In genomic region chr4:147809171-147809570, GRCh38 we compare ENCODE assay signal across 14 cellular contexts.
"Had no signal": no experiment of that assay in that cellular context is flagged by ENCODE, and none has a peak within 500 bp of the region (broad histone marks: within the 10 kb centered on the region; RNA-seq: fewer than 3 reads in every experiment).

No MANE protein-coding gene starts in this region.

- ATAC-seq: activated T-cell treated with anti-CD3 and anti-CD28 coated beads, Interleukin-2, amount 50 U/mL, for 72 hours; naive thymus-derived CD8-positive, alpha-beta T cell had no signal

- H3K9me3 ChIP-seq: lower lobe of right lung, neutrophil, tibial artery, vagina had no signal

- H3K4me3 ChIP-seq: dorsolateral prefrontal cortex, lower lobe of right lung, skin epidermis, tibial artery, vagina had no signal

- H3K27ac ChIP-seq: dorsolateral prefrontal cortex, lower lobe of right lung, neutrophil, vagina, VCaP had no signal

- DNase-seq: activated CD4-positive, alpha-beta memory T cell treated with anti-CD3 and anti-CD28 coated beads, Interleukin-2, amount 10 ng/mL, durations not matched to agents 7 days and 5 days; activated CD8-positive, alpha-beta memory T cell treated with anti-CD3 and anti-CD28 coated beads, Interleukin-2, amount 50 U/mL, for 4 hours; activated naive CD8-positive, alpha-beta T cell treated with anti-CD3 and anti-CD28 coated beads, Interleukin-2, amount 10 ng/mL, durations not matched to agents 7 days and 5 days; activated T-cell treated with anti-CD3 and anti-CD28 coated beads, Interleukin-2, amount 50 U/mL, for 72 hours; dorsolateral prefrontal cortex; immature natural killer cell; lower lobe of right lung; naive thymus-derived CD8-positive, alpha-beta T cell; posterior cingulate gyrus; tibial artery had no signal

- H3K27me3 ChIP-seq: dorsolateral prefrontal cortex, neutrophil, tibial artery, vagina had no signal

- H3K36me3 ChIP-seq: lower lobe of right lung, neutrophil, tibial artery, vagina had no signal
